Comparison of ENCODE assay signal across 1 cellular context in the genomic region with DNA sequence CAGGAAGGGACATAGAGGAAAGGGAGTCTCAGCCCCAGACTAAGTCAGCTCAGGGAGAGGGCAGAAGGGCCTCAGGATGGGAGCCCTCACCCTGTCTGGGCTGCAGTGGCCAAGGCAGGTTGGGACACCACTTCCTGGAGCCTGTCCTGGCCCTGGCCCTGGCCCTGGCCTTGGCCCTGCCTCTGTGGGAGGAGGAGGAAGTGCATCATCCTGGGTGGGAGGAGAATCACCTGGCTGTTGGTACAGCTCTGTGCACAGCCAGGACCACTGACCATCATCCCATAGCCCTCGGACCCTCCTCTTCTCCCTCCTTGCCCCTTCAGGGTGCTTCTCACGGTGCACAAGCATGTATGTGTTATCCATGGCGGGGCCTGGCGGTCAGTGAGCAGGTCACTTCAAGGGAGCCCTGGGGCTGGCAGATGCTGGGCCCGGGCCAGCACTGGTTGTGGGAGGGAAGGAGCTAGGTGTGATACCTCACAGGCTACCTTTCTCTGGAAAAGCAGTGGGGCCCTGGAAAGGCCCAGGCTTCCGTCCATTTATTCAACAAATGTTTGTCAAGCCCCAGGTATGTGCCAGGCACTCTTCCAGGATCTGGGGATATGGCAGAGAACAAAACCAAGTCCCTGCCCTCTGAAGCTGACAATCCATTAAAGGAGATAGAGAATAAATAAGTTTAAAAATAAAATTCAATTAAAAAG.
TF ChIP-seq lines count a peak whose summit lies in the region.

No MANE protein-coding gene starts in this region.

TF ChIP-seq in HepG2, 621 proteins besides CTCF, POLR2A, EP300 and RAD21 (continued from another document and continues in another):
- TF ChIP-seq MED8 (CRISPR knock-in tag; IDR thresholded peaks at IDR 0.05; ENCODE audit: insufficient replicate concordance) (no peak), SALL1 (CRISPR knock-in tag; IDR thresholded peaks at IDR 0.05) (peak; percentile 53; the same call in 1 of the 2 replicates), SAP130 (CRISPR knock-in tag; IDR thresholded peaks at IDR 0.05; ENCODE audit: low read depth) (peak; percentile 60), HOXD1 (CRISPR knock-in tag; IDR thresholded peaks at IDR 0.05) (no peak), SAFB2 (CRISPR knock-in tag; IDR thresholded peaks at IDR 0.05; ENCODE audit: borderline replicate concordance, low read depth) (no peak), NFE2 (CRISPR knock-in tag; IDR thresholded peaks at IDR 0.05) (no peak), ZNF136 (CRISPR knock-in tag; IDR thresholded peaks at IDR 0.05; ENCODE audit: low read depth) (no peak), SP1 (IDR thresholded peaks at IDR 0.05) (no peak), SP1 (CRISPR knock-in tag; IDR thresholded peaks at IDR 0.05) (no peak), ZNF451 (CRISPR knock-in tag; IDR thresholded peaks at IDR 0.05) (no peak), PTBP1 (IDR thresholded peaks at IDR 0.05; ENCODE audit: low read depth, low read length, poor library complexity, severe bottlenecking) (no peak), ETV6 (CRISPR knock-in tag; conservative IDR thresholded peaks at IDR 0.05) (no peak), ZNF7 (CRISPR knock-in tag; IDR thresholded peaks at IDR 0.05) (no peak), ZNF337 (CRISPR knock-in tag; IDR thresholded peaks at IDR 0.05; ENCODE audit: borderline replicate concordance, low read depth) (no peak), ZNF484 (CRISPR knock-in tag; IDR thresholded peaks at IDR 0.05; ENCODE audit: borderline replicate concordance, low read depth) (no peak), ZNF34 (CRISPR knock-in tag; IDR thresholded peaks at IDR 0.05; ENCODE audit: borderline replicate concordance) (no peak), MTA1 (CRISPR knock-in tag; IDR thresholded peaks at IDR 0.05; ENCODE audit: borderline replicate concordance) (peak; percentile 56; the same call in 1 of the 2 replicates), ZNF256 (CRISPR knock-in tag; conservative IDR thresholded peaks at IDR 0.05) (no peak), HNF4G (IDR thresholded peaks at IDR 0.05; ENCODE audit: borderline replicate concordance, low read depth, low read length) (no peak), HNF4G (CRISPR knock-in tag; IDR thresholded peaks at IDR 0.05; ENCODE audit: borderline replicate concordance, low read depth) (no peak; the same call in 1 of the 2 replicates), ZNF672 (CRISPR knock-in tag; IDR thresholded peaks at IDR 0.05) (no peak), ZNF776 (CRISPR knock-in tag; IDR thresholded peaks at IDR 0.05) (no peak)
- TF ChIP-seq, protein P1, sequence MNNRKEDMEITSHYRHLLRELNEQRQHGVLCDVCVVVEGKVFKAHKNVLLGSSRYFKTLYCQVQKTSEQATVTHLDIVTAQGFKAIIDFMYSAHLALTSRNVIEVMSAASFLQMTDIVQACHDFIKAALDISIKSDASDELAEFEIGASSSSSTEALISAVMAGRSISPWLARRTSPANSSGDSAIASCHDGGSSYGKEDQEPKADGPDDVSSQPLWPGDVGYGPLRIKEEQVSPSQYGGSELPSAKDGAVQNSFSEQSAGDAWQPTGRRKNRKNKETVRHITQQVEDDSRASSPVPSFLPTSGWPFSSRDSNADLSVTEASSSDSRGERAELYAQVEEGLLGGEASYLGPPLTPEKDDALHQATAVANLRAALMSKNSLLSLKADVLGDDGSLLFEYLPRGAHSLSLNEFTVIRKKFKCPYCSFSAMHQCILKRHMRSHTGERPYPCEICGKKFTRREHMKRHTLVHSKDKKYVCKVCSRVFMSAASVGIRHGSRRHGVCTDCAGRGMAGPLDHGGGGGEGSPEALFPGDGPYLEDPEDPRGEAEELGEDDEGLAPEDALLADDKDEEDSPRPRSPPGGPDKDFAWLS (CRISPR knock-in tag; IDR thresholded peaks at IDR 0.05; ENCODE audit: borderline replicate concordance), result no peak
- TF ChIP-seq, protein P2, sequence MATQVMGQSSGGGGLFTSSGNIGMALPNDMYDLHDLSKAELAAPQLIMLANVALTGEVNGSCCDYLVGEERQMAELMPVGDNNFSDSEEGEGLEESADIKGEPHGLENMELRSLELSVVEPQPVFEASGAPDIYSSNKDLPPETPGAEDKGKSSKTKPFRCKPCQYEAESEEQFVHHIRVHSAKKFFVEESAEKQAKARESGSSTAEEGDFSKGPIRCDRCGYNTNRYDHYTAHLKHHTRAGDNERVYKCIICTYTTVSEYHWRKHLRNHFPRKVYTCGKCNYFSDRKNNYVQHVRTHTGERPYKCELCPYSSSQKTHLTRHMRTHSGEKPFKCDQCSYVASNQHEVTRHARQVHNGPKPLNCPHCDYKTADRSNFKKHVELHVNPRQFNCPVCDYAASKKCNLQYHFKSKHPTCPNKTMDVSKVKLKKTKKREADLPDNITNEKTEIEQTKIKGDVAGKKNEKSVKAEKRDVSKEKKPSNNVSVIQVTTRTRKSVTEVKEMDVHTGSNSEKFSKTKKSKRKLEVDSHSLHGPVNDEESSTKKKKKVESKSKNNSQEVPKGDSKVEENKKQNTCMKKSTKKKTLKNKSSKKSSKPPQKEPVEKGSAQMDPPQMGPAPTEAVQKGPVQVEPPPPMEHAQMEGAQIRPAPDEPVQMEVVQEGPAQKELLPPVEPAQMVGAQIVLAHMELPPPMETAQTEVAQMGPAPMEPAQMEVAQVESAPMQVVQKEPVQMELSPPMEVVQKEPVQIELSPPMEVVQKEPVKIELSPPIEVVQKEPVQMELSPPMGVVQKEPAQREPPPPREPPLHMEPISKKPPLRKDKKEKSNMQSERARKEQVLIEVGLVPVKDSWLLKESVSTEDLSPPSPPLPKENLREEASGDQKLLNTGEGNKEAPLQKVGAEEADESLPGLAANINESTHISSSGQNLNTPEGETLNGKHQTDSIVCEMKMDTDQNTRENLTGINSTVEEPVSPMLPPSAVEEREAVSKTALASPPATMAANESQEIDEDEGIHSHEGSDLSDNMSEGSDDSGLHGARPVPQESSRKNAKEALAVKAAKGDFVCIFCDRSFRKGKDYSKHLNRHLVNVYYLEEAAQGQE (IDR thresholded peaks at IDR 0.05; ENCODE audit: borderline replicate concordance in 1 of 2, low read depth in 1 of 2, low read length in 2 of 2), result no peak
- TF ChIP-seq, protein P3, sequence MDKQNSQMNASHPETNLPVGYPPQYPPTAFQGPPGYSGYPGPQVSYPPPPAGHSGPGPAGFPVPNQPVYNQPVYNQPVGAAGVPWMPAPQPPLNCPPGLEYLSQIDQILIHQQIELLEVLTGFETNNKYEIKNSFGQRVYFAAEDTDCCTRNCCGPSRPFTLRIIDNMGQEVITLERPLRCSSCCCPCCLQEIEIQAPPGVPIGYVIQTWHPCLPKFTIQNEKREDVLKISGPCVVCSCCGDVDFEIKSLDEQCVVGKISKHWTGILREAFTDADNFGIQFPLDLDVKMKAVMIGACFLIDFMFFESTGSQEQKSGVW (CRISPR knock-in tag; IDR thresholded peaks at IDR 0.05; ENCODE audit: borderline replicate concordance), result no peak
- TF ChIP-seq, protein P4, sequence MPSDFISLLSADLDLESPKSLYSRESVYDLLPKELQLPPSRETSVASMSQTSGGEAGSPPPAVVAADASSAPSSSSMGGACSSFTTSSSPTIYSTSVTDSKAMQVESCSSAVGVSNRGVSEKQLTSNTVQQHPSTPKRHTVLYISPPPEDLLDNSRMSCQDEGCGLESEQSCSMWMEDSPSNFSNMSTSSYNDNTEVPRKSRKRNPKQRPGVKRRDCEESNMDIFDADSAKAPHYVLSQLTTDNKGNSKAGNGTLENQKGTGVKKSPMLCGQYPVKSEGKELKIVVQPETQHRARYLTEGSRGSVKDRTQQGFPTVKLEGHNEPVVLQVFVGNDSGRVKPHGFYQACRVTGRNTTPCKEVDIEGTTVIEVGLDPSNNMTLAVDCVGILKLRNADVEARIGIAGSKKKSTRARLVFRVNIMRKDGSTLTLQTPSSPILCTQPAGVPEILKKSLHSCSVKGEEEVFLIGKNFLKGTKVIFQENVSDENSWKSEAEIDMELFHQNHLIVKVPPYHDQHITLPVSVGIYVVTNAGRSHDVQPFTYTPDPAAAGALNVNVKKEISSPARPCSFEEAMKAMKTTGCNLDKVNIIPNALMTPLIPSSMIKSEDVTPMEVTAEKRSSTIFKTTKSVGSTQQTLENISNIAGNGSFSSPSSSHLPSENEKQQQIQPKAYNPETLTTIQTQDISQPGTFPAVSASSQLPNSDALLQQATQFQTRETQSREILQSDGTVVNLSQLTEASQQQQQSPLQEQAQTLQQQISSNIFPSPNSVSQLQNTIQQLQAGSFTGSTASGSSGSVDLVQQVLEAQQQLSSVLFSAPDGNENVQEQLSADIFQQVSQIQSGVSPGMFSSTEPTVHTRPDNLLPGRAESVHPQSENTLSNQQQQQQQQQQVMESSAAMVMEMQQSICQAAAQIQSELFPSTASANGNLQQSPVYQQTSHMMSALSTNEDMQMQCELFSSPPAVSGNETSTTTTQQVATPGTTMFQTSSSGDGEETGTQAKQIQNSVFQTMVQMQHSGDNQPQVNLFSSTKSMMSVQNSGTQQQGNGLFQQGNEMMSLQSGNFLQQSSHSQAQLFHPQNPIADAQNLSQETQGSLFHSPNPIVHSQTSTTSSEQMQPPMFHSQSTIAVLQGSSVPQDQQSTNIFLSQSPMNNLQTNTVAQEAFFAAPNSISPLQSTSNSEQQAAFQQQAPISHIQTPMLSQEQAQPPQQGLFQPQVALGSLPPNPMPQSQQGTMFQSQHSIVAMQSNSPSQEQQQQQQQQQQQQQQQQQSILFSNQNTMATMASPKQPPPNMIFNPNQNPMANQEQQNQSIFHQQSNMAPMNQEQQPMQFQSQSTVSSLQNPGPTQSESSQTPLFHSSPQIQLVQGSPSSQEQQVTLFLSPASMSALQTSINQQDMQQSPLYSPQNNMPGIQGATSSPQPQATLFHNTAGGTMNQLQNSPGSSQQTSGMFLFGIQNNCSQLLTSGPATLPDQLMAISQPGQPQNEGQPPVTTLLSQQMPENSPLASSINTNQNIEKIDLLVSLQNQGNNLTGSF (CRISPR knock-in tag; IDR thresholded peaks at IDR 0.05), result no peak
- TF ChIP-seq, protein P5, sequence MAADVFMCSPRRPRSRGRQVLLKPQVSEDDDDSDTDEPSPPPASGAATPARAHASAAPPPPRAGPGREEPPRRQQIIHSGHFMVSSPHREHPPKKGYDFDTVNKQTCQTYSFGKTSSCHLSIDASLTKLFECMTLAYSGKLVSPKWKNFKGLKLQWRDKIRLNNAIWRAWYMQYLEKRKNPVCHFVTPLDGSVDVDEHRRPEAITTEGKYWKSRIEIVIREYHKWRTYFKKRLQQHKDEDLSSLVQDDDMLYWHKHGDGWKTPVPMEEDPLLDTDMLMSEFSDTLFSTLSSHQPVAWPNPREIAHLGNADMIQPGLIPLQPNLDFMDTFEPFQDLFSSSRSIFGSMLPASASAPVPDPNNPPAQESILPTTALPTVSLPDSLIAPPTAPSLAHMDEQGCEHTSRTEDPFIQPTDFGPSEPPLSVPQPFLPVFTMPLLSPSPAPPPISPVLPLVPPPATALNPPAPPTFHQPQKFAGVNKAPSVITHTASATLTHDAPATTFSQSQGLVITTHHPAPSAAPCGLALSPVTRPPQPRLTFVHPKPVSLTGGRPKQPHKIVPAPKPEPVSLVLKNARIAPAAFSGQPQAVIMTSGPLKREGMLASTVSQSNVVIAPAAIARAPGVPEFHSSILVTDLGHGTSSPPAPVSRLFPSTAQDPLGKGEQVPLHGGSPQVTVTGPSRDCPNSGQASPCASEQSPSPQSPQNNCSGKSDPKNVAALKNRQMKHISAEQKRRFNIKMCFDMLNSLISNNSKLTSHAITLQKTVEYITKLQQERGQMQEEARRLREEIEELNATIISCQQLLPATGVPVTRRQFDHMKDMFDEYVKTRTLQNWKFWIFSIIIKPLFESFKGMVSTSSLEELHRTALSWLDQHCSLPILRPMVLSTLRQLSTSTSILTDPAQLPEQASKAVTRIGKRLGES (CRISPR knock-in tag; IDR thresholded peaks at IDR 0.05; ENCODE audit: borderline replicate concordance), result no peak
- TF ChIP-seq, protein P6, sequence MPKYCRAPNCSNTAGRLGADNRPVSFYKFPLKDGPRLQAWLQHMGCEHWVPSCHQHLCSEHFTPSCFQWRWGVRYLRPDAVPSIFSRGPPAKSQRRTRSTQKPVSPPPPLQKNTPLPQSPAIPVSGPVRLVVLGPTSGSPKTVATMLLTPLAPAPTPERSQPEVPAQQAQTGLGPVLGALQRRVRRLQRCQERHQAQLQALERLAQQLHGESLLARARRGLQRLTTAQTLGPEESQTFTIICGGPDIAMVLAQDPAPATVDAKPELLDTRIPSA (CRISPR knock-in tag; IDR thresholded peaks at IDR 0.05; ENCODE audit: borderline replicate concordance), result no peak
- TF ChIP-seq, protein P7, sequence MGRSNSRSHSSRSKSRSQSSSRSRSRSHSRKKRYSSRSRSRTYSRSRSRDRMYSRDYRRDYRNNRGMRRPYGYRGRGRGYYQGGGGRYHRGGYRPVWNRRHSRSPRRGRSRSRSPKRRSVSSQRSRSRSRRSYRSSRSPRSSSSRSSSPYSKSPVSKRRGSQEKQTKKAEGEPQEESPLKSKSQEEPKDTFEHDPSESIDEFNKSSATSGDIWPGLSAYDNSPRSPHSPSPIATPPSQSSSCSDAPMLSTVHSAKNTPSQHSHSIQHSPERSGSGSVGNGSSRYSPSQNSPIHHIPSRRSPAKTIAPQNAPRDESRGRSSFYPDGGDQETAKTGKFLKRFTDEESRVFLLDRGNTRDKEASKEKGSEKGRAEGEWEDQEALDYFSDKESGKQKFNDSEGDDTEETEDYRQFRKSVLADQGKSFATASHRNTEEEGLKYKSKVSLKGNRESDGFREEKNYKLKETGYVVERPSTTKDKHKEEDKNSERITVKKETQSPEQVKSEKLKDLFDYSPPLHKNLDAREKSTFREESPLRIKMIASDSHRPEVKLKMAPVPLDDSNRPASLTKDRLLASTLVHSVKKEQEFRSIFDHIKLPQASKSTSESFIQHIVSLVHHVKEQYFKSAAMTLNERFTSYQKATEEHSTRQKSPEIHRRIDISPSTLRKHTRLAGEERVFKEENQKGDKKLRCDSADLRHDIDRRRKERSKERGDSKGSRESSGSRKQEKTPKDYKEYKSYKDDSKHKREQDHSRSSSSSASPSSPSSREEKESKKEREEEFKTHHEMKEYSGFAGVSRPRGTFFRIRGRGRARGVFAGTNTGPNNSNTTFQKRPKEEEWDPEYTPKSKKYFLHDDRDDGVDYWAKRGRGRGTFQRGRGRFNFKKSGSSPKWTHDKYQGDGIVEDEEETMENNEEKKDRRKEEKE (IDR thresholded peaks at IDR 0.05), result no peak
- TF ChIP-seq, protein P8, sequence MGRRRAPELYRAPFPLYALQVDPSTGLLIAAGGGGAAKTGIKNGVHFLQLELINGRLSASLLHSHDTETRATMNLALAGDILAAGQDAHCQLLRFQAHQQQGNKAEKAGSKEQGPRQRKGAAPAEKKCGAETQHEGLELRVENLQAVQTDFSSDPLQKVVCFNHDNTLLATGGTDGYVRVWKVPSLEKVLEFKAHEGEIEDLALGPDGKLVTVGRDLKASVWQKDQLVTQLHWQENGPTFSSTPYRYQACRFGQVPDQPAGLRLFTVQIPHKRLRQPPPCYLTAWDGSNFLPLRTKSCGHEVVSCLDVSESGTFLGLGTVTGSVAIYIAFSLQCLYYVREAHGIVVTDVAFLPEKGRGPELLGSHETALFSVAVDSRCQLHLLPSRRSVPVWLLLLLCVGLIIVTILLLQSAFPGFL (CRISPR knock-in tag; IDR thresholded peaks at IDR 0.05), result no peak
- TF ChIP-seq, protein P9, sequence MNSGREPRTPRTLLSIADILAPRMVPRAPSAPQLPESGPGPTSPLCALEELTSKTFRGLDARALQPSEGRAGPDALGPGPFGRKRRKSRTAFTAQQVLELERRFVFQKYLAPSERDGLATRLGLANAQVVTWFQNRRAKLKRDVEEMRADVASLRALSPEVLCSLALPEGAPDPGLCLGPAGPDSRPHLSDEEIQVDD (CRISPR knock-in tag; IDR thresholded peaks at IDR 0.05; ENCODE audit: borderline replicate concordance), result no peak
- TF ChIP-seq, protein P10, sequence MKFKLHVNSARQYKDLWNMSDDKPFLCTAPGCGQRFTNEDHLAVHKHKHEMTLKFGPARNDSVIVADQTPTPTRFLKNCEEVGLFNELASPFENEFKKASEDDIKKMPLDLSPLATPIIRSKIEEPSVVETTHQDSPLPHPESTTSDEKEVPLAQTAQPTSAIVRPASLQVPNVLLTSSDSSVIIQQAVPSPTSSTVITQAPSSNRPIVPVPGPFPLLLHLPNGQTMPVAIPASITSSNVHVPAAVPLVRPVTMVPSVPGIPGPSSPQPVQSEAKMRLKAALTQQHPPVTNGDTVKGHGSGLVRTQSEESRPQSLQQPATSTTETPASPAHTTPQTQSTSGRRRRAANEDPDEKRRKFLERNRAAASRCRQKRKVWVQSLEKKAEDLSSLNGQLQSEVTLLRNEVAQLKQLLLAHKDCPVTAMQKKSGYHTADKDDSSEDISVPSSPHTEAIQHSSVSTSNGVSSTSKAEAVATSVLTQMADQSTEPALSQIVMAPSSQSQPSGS (CRISPR knock-in tag; IDR thresholded peaks at IDR 0.05), result no peak; the same call in 1 of the 2 replicates
